10 cellular contexts compared by ENCODE assay signal in the genomic region with DNA sequence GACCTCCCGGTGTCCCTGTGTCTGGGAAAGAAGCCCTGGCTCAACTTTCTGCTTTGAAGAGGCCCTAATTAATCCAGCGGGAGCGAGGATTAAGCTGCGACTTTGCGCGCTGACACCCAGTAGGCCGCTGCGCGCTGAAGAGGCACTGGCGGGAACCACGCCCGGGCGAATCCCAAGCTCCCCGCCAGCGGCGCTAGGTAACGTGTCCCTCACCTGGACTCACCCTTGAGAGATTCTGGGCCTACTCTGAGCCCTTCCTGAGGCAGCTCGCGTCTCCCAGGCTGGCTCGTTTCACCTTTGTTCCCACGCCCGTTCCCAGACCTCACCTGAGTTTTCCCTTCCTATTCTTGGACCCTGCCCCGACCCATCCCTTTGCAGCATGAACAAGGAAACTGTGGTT.
DNase-seq lines count a peak whose midpoint lies in the region; ATAC-seq lines count a peak whose summit lies in the region.
"Had no signal": no experiment of that assay in that cellular context is flagged by ENCODE, and none has a peak within 500 bp of the region (broad histone marks: within the 10 kb centered on the region; RNA-seq: fewer than 3 reads in every experiment).

No MANE protein-coding gene starts in this region.

- no peaks in the 10 kb centered on the region for H3K9me3 Mint-ChIP-seq in activated naive CD8-positive, alpha-beta T cell (ENCODE audit: low read depth)
- no peaks in the 10 kb centered on the region for H3K9me3 Mint-ChIP-seq in stimulated activated naive CD8-positive, alpha-beta T cell treated with anti-CD3 and anti-CD28 coated beads, Interleukin-15, amount 100 ng/mL, for 72 hours

- H3K4me1 Mint-ChIP-seq in activated naive CD8-positive, alpha-beta T cell (ENCODE audit: low read depth), result peaks cover 5% of the 10 kb centered on the region
- H3K4me1 Mint-ChIP-seq in stimulated activated naive CD8-positive, alpha-beta T cell treated with anti-CD3 and anti-CD28 coated beads, Interleukin-15, amount 100 ng/mL, for 72 hours, result peaks cover 12% of the 10 kb centered on the region

- H3K9ac ChIP-seq in iPS-15b (ENCODE audit: low read depth, low read length), result peak overlapping the region; percentile 65

- H3K4me3 Mint-ChIP-seq in activated naive CD8-positive, alpha-beta T cell, result peak overlapping the region; percentile 63
- H3K4me3 Mint-ChIP-seq in stimulated activated naive CD8-positive, alpha-beta T cell treated with anti-CD3 and anti-CD28 coated beads, Interleukin-15, amount 100 ng/mL, for 72 hours, result peak overlapping the region; percentile 64 to 65

- peak; percentile 26 for DNase-seq in activated T-cell treated with anti-CD3 and anti-CD28 coated beads, Interleukin-2, amount 50 U/mL, for 1 hour
- DNase-seq in activated T-cell treated with anti-CD3 and anti-CD28 coated beads for 4 hours (no peak), AG08395 (ENCODE audit: low spot score) (no peak)
- peak in 1 of 2 donors; percentile 21 for DNase-seq in stimulated activated naive CD8-positive, alpha-beta T cell treated with anti-CD3 and anti-CD28 coated beads, Interleukin-15, amount 100 ng/mL, for 72 hours
- DNase-seq: effector CD8-positive, alpha-beta T cell had no signal

- H3K36me3 ChIP-seq in iPS-15b (ENCODE audit: control insufficient read depth, insufficient read depth, low read length), result no peaks in the 10 kb centered on the region

- peak; percentile 69 for ATAC-seq in stimulated activated naive CD8-positive, alpha-beta T cell treated with anti-CD3 and anti-CD28 coated beads, Interleukin-15, amount 100 ng/mL, for 72 hours
- ATAC-seq in HG02610 (IDR thresholded peaks at IDR 0.05; ENCODE audit: unreplicated experiment) (no peak), GM19351 (IDR thresholded peaks at IDR 0.05; ENCODE audit: unreplicated experiment) (no peak)

- H3K27me3 Mint-ChIP-seq in activated naive CD8-positive, alpha-beta T cell, result no peaks in the 10 kb centered on the region
- peaks cover 8% of the 10 kb centered on the region for H3K27me3 Mint-ChIP-seq in stimulated activated naive CD8-positive, alpha-beta T cell treated with anti-CD3 and anti-CD28 coated beads, Interleukin-15, amount 100 ng/mL, for 72 hours

- no peak overlapping the region for H3K27ac Mint-ChIP-seq in activated naive CD8-positive, alpha-beta T cell
- H3K27ac Mint-ChIP-seq in stimulated activated naive CD8-positive, alpha-beta T cell treated with anti-CD3 and anti-CD28 coated beads, Interleukin-15, amount 100 ng/mL, for 72 hours, result peak overlapping the region in 1 of 2 donors; percentile 34

- no peaks in the 10 kb centered on the region for H3K9me3 ChIP-seq in iPS-15b (ENCODE audit: control insufficient read depth, insufficient read depth, low read length)

- peak overlapping the region; percentile 33 for H3K4me3 ChIP-seq in iPS-15b (ENCODE audit: low read depth, low read length)
- H3K4me3 ChIP-seq: lung had no signal

- H3K4me1 ChIP-seq in iPS-15b (ENCODE audit: control insufficient read depth, insufficient read depth, low read length), result no peaks in the 10 kb centered on the region

- no peaks in the 10 kb centered on the region for H3K27me3 ChIP-seq in iPS-15b (ENCODE audit: control insufficient read depth, insufficient read depth, low read length)

- no peaks in the 10 kb centered on the region for H3K36me3 Mint-ChIP-seq in activated naive CD8-positive, alpha-beta T cell
